Comparison of ENCODE assay signal across 29 cellular contexts in genomic region chr13:97200081-97200942, GRCh38.
"Had no signal": no experiment of that assay in that cellular context is flagged by ENCODE, and none has a peak within 500 bp of the region (broad histone marks: within the 10 kb centered on the region; RNA-seq: fewer than 3 reads in every experiment).

No MANE protein-coding gene starts in this region.

- DNase-seq: activated B cell treated with CpG ODN at 0.5 μM for 24 hours; activated CD4-positive, alpha-beta memory T cell treated with anti-CD3 and anti-CD28 coated beads, Interleukin-2, amount 10 ng/mL, durations not matched to agents 7 days and 5 days; activated CD4-positive, alpha-beta T cell treated with anti-CD3 and anti-CD28 coated beads for 1 hour; activated CD4-positive, alpha-beta T cell treated with anti-CD3 and anti-CD28 coated beads for 36 hours; activated CD4-positive, alpha-beta T cell treated with anti-CD3 and anti-CD28 coated beads for 48 hours; activated CD4-positive, alpha-beta T cell treated with anti-CD3 and anti-CD28 coated beads, Interleukin-2, amount 10 ng/mL, durations not matched to agents 7 days and 5 days; activated CD4-positive, alpha-beta T cell treated with anti-CD3 and anti-CD28 coated beads, Interleukin-2, amount 50 U/mL, for 48 hours; activated CD8-positive, alpha-beta memory T cell treated with anti-CD3 and anti-CD28 coated beads for 24 hours; activated CD8-positive, alpha-beta memory T cell treated with anti-CD3 and anti-CD28 coated beads, Interleukin-2, amount 10 ng/mL, durations not matched to agents 7 days and 5 days; activated CD8-positive, alpha-beta memory T cell treated with anti-CD3 and anti-CD28 coated beads, Interleukin-2, amount 50 U/mL, for 48 hours; activated CD8-positive, alpha-beta T cell treated with anti-CD3 and anti-CD28 coated beads, Interleukin-2, amount 10 ng/mL, durations not matched to agents 7 days and 5 days; activated effector memory CD4-positive, alpha-beta T cell treated with Interleukin-2 at 50 U/mL for 16 hours; activated gamma-delta T cell; activated naive CD4-positive, alpha-beta T cell treated with anti-CD3 and anti-CD28 coated beads, Interleukin-2, amount 10 ng/mL, durations not matched to agents 7 days and 5 days; activated naive CD4-positive, alpha-beta T cell treated with Interleukin-2 at 50 U/mL for 16 hours; activated naive CD8-positive, alpha-beta T cell treated with anti-CD3 and anti-CD28 coated beads, Interleukin-2, amount 10 ng/mL, durations not matched to agents 7 days and 5 days; activated naive CD8-positive, alpha-beta T cell treated with anti-CD3 and anti-CD28 coated beads, Interleukin-2, amount 50 U/mL, for 24 hours; activated T-cell treated with anti-CD3 and anti-CD28 coated beads, Interleukin-2, amount 50 U/mL, for 24 hours; activated T-cell treated with anti-CD3 and anti-CD28 coated beads, Interleukin-2, amount 50 U/mL, for 48 hours; amygdala; anterior cingulate cortex; caudate nucleus; cerebellar nuclear complex; T-helper 1 cell; T-helper 2 cell; T-helper 9 cell had no signal

- ATAC-seq: activated CD4-positive, alpha-beta T cell treated with anti-CD3 and anti-CD28 coated beads for 36 hours; activated CD8-positive, alpha-beta memory T cell treated with anti-CD3 and anti-CD28 coated beads, Interleukin-2, amount 10 ng/mL, durations not matched to agents 7 days and 5 days; activated CD8-positive, alpha-beta T cell treated with anti-CD3 and anti-CD28 coated beads, Interleukin-2, amount 10 ng/mL, durations not matched to agents 7 days and 5 days; activated naive CD8-positive, alpha-beta T cell treated with anti-CD3 and anti-CD28 coated beads, Interleukin-2, amount 50 U/mL, for 24 hours had no signal

- H3K27me3 ChIP-seq: ascending aorta, cardiac muscle cell had no signal

- H3K27ac ChIP-seq: ascending aorta, cardiac muscle cell, VCaP had no signal

- H3K4me1 ChIP-seq: ascending aorta had no signal

- H3K9me3 ChIP-seq: ascending aorta had no signal

- H3K4me3 ChIP-seq: ascending aorta, cardiac muscle cell had no signal

- H3K36me3 ChIP-seq: ascending aorta, cardiac muscle cell had no signal
